In genomic region chr3:76941376-76941775, GRCh38 we compare ENCODE assay signal across 25 cellular contexts.
"Had no signal": no experiment of that assay in that cellular context is flagged by ENCODE, and none has a peak within 500 bp of the region (broad histone marks: within the 10 kb centered on the region; RNA-seq: fewer than 3 reads in every experiment).

No MANE protein-coding gene starts in this region.

- H3K27me3 Mint-ChIP-seq: central memory CD8-positive, alpha-beta T cell; memory B cell; stimulated activated naive B cell treated with anti-CD40 and anti-IgM and Interleukin-4, amounts not matched to agents 10 μg/mL and 1 μg/mL and 100 μg/mL, for 72 hours; stimulated activated naive CD8-positive, alpha-beta T cell treated with anti-CD3 and anti-CD28 coated beads, Interleukin-15, Interleukin-2, amounts not matched to agents 100 ng/mL and 50 ng/mL, for 24 hours had no signal

- ATAC-seq: heart right ventricle; left ventricle myocardium superior; lower lobe of right lung; natural killer cell; right cardiac atrium; stimulated activated naive B cell treated with anti-CD40 and anti-IgM and Interleukin-4, amounts not matched to agents 10 μg/mL and 1 μg/mL and 100 μg/mL, for 72 hours had no signal

- H3K4me1 ChIP-seq: heart right ventricle, lower lobe of right lung, parathyroid adenoma, prostate gland, spleen, tibial nerve, upper lobe of left lung had no signal

- H3K27me3 ChIP-seq: heart right ventricle, spleen, tibial nerve, upper lobe of left lung had no signal

- H3K4me3 Mint-ChIP-seq: central memory CD8-positive, alpha-beta T cell; memory B cell; natural killer cell; stimulated activated naive B cell treated with anti-CD40 and anti-IgM and Interleukin-4, amounts not matched to agents 10 μg/mL and 1 μg/mL and 100 μg/mL, for 72 hours; stimulated activated naive CD8-positive, alpha-beta T cell treated with anti-CD3 and anti-CD28 coated beads, Interleukin-15, Interleukin-2, amounts not matched to agents 100 ng/mL and 50 ng/mL, for 24 hours had no signal

- H3K4me1 Mint-ChIP-seq: central memory CD8-positive, alpha-beta T cell; memory B cell; natural killer cell; stimulated activated naive B cell treated with anti-CD40 and anti-IgM and Interleukin-4, amounts not matched to agents 10 μg/mL and 1 μg/mL and 100 μg/mL, for 72 hours had no signal

- H3K4me3 ChIP-seq: coronary artery, heart right ventricle, lower lobe of right lung, prostate gland, skin epidermis, spleen, thoracic aorta, tibial nerve, upper lobe of left lung had no signal

- H3K27ac ChIP-seq: coronary artery, heart right ventricle, lower lobe of right lung, parathyroid adenoma, prostate gland, skin epidermis, spleen, thoracic aorta, tibial nerve, upper lobe of left lung had no signal

- H3K36me3 ChIP-seq: heart right ventricle, lower lobe of right lung, prostate gland, spleen, thoracic aorta, tibial nerve, upper lobe of left lung had no signal

- H3K27ac Mint-ChIP-seq: memory B cell; natural killer cell; stimulated activated naive B cell treated with anti-CD40 and anti-IgM and Interleukin-4, amounts not matched to agents 10 μg/mL and 1 μg/mL and 100 μg/mL, for 72 hours; stimulated activated naive CD8-positive, alpha-beta T cell treated with anti-CD3 and anti-CD28 coated beads, Interleukin-15, Interleukin-2, amounts not matched to agents 100 ng/mL and 50 ng/mL, for 24 hours had no signal

- H3K9me3 ChIP-seq: lower lobe of right lung, prostate gland, thoracic aorta, tibial nerve, upper lobe of left lung had no signal

- DNase-seq: dermis blood vessel endothelial cell; effector memory CD4-positive, alpha-beta T cell; erythroblast; glutamatergic neuron; heart right ventricle; hippocampal formation; islet precursor cell; kidney glomerular epithelial cell; left ventricle myocardium superior; lower lobe of right lung; natural killer cell; right cardiac atrium; spleen; stimulated activated CD4-positive, alpha-beta T cell treated with anti-CD3 and anti-CD28 coated beads, Interleukin-2, amount 100 ng/mL, for 48 hours; stimulated activated naive B cell treated with anti-CD40 and anti-IgM and Interleukin-4, amounts not matched to agents 10 μg/mL and 1 μg/mL and 100 μg/mL, for 72 hours; upper lobe of left lung had no signal

- H3K36me3 Mint-ChIP-seq: memory B cell; natural killer cell; stimulated activated naive B cell treated with anti-CD40 and anti-IgM and Interleukin-4, amounts not matched to agents 10 μg/mL and 1 μg/mL and 100 μg/mL, for 72 hours had no signal
